1 cellular context compared by ENCODE assay signal in the genomic region with DNA sequence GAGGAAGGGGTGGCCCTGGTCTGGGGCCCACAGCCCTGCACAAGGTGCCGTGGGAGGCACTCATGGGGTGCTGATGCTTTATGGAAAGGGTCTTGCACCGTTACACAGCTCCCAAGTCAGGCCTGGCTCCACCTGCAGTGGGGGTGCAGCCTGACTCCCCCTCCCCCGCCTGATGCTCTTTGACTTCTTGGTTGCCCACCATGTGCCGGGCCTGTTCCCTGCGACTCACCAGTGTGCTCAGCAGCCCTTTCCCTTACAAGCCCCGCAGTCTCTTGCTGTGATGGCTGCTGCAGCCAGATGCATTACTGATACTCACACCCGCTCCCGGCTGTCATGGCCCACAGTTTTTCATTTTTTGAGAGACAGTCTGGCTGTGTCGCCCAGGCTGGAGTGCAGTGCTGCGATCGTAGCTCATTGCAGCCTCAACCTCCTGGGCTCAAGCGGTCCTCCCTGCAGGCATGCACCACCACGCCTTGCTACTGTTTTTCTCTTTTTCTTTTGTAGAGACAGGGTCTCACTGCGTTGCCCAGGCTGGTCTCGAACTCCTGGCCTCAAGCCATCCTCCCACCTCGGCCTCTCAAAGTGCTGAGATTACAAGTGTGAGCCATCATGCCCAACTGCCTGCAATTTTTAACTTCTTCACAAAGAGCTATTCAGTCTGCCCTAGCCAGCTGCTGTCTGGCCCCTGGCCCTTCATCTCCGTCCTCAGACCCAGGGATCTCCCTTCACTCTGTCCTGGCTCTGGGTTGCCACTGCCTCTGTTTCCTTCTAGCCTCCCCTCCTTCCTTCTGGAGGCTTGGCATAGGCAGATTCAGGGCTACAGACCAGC.
TF ChIP-seq lines count a peak whose summit lies in the region.

No MANE protein-coding gene starts in this region.

TF ChIP-seq in IMR-90, 13 proteins besides CTCF, POLR2A, EP300 and RAD21 (continued from another document):
- TF ChIP-seq, protein P1, sequence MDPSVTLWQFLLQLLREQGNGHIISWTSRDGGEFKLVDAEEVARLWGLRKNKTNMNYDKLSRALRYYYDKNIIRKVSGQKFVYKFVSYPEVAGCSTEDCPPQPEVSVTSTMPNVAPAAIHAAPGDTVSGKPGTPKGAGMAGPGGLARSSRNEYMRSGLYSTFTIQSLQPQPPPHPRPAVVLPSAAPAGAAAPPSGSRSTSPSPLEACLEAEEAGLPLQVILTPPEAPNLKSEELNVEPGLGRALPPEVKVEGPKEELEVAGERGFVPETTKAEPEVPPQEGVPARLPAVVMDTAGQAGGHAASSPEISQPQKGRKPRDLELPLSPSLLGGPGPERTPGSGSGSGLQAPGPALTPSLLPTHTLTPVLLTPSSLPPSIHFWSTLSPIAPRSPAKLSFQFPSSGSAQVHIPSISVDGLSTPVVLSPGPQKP (IDR thresholded peaks at IDR 0.05; ENCODE audit: borderline replicate concordance, low read depth, low read length) = no peak
- TF ChIP-seq NFE2L2 (IDR thresholded peaks at IDR 0.05; ENCODE audit: low read depth, low read length) = no peak
- TF ChIP-seq MAFK (IDR thresholded peaks at IDR 0.05; ENCODE audit: low read depth, low read length) = no peak
- no peak for TF ChIP-seq SMC3 (IDR thresholded peaks at IDR 0.05; ENCODE audit: low read depth, low read length)
- TF ChIP-seq CEBPB (IDR thresholded peaks at IDR 0.05; ENCODE audit: low read depth, low read length) = no peak
- TF ChIP-seq FOS (IDR thresholded peaks at IDR 0.05; ENCODE audit: low read depth, low read length) = no peak
